16 cellular contexts compared by ENCODE assay signal in genomic region chr15:80490431-80490990, GRCh38.
"Had no signal": no experiment of that assay in that cellular context is flagged by ENCODE, and none has a peak within 500 bp of the region (broad histone marks: within the 10 kb centered on the region; RNA-seq: fewer than 3 reads in every experiment).

No MANE protein-coding gene starts in this region.

- DNase-seq: activated B cell treated with CpG ODN at 0.5 μM for 24 hours; activated CD4-positive, alpha-beta T cell treated with anti-CD3 and anti-CD28 coated beads for 48 hours; activated CD8-positive, alpha-beta T cell treated with anti-CD3 and anti-CD28 coated beads for 36 hours; activated effector memory CD4-positive, alpha-beta T cell treated with Interleukin-2 at 50 U/mL for 16 hours; activated naive CD4-positive, alpha-beta T cell treated with anti-CD3 and anti-CD28 coated beads, Interleukin-2, amount 50 U/mL, for 16 hours; activated T-cell treated with anti-CD3 and anti-CD28 coated beads, Interleukin-2, amount 50 U/mL, for 4 hours; adrenal gland; colonic mucosa; effector CD4-positive, alpha-beta T cell; heart right ventricle; natural killer cell; psoas muscle; stimulated activated CD4-positive, alpha-beta T cell treated with anti-CD3 and anti-CD28 coated beads, Interleukin-1b, Interleukin-23, amount 100 ng/mL, for 48 hours; SW 1271 had no signal

- ATAC-seq: activated CD8-positive, alpha-beta T cell treated with anti-CD3 and anti-CD28 coated beads for 36 hours; activated T-cell treated with anti-CD3 and anti-CD28 coated beads, Interleukin-2, amount 50 U/mL, for 4 hours; left lobe of liver; natural killer cell; psoas muscle had no signal

- H3K4me3 ChIP-seq: adrenal gland, colonic mucosa, heart right ventricle, psoas muscle, thoracic aorta had no signal

- H3K9me3 ChIP-seq: adrenal gland, colonic mucosa, heart right ventricle, psoas muscle, thoracic aorta had no signal

- H3K27me3 ChIP-seq: adrenal gland, colonic mucosa, heart right ventricle had no signal

- H3K36me3 ChIP-seq: adrenal gland, colonic mucosa, heart right ventricle, thoracic aorta had no signal

- H3K27ac ChIP-seq: colonic mucosa, heart right ventricle, psoas muscle had no signal

- H3K4me1 ChIP-seq: colonic mucosa, psoas muscle had no signal
